Comparison of ENCODE assay signal across 1 cellular context in the genomic region with DNA sequence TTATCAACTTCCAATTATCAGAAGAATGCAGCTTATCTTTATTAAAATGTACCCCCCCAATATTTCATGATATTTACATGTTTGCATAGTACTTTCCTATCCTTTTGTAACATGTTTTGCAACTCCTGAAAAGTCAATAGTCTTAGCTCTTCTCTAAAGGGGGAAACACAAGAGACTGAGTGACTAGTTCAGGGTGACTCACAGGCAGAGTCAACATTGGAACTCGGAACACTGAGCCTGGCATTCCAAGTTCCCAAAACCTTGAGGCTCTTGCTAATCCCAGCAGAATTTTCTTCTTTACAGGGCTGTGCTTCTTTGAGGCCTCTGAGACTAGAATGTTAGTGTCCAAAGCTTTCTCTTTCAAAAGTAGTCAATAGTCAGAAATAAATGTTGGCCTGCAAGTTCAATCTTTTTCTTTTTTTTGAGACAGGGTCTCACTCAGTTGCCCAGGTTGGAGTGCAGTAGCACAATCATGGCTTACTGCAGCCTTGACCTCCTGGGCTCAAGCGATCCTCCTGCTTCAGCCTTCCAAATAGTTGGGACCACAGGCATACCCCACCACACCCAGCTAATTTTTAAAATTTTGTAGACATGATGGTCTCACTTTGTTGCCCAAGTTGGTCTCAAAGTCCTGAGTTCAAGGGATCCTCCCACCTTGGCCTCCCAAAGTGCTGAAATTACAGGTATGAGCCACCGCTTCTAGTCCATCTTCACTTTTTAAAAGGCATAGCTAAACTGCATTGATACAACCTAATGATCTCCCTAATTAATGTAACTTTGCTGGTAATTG.
TF ChIP-seq lines count a peak whose summit lies in the region.

No MANE protein-coding gene starts in this region.

TF ChIP-seq in HepG2, 621 proteins besides CTCF, POLR2A, EP300 and RAD21 (continued from another document and continues in another):
- TF ChIP-seq POGZ (CRISPR knock-in tag; IDR thresholded peaks at IDR 0.05) = peak; percentile 56; the same call in 1 of the 2 replicates
- no peak for TF ChIP-seq ZNF180 (CRISPR knock-in tag; IDR thresholded peaks at IDR 0.05; ENCODE audit: borderline replicate concordance, low read depth)
- TF ChIP-seq HOXA9 (CRISPR knock-in tag; IDR thresholded peaks at IDR 0.05; ENCODE audit: borderline replicate concordance) = no peak; the same call in 1 of the 2 replicates
- no peak for TF ChIP-seq ZNF484 (CRISPR knock-in tag; IDR thresholded peaks at IDR 0.05; ENCODE audit: borderline replicate concordance, low read depth)
- TF ChIP-seq, protein P1, sequence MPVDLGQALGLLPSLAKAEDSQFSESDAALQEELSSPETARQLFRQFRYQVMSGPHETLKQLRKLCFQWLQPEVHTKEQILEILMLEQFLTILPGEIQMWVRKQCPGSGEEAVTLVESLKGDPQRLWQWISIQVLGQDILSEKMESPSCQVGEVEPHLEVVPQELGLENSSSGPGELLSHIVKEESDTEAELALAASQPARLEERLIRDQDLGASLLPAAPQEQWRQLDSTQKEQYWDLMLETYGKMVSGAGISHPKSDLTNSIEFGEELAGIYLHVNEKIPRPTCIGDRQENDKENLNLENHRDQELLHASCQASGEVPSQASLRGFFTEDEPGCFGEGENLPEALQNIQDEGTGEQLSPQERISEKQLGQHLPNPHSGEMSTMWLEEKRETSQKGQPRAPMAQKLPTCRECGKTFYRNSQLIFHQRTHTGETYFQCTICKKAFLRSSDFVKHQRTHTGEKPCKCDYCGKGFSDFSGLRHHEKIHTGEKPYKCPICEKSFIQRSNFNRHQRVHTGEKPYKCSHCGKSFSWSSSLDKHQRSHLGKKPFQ (CRISPR knock-in tag; IDR thresholded peaks at IDR 0.05; ENCODE audit: insufficient replicate concordance) = peak; percentile 17
- no peak for TF ChIP-seq IKZF1 (IDR thresholded peaks at IDR 0.05)
- no peak for TF ChIP-seq MXD1 (CRISPR knock-in tag; IDR thresholded peaks at IDR 0.05)
- no peak for TF ChIP-seq MATR3 (CRISPR knock-in tag; IDR thresholded peaks at IDR 0.05)
- no peak for TF ChIP-seq CCAR2 (optimal IDR thresholded peaks at IDR 0.05; ENCODE audit: low read depth, low read length)
- no peak for TF ChIP-seq ZNF678 (CRISPR knock-in tag; IDR thresholded peaks at IDR 0.05)
- TF ChIP-seq SAFB2 (CRISPR knock-in tag; IDR thresholded peaks at IDR 0.05; ENCODE audit: borderline replicate concordance, low read depth) = no peak
- TF ChIP-seq SNRNP70 (IDR thresholded peaks at IDR 0.05; ENCODE audit: low read depth, low read length) = no peak
- TF ChIP-seq NFKBIZ (CRISPR knock-in tag; IDR thresholded peaks at IDR 0.05) = peak; percentile 80; the same call in 1 of the 2 replicates
- TF ChIP-seq KLF12 (CRISPR knock-in tag; IDR thresholded peaks at IDR 0.05; ENCODE audit: borderline replicate concordance) = peak; percentile 35; the same call in 1 of the 2 replicates
- no peak for TF ChIP-seq TCF7L2 (IDR thresholded peaks at IDR 0.05; ENCODE audit: low read depth, low read length)
- TF ChIP-seq ZNF44 (CRISPR knock-in tag; IDR thresholded peaks at IDR 0.05) = peak; percentile 33; the same call in 1 of the 2 replicates
- 0 out of 2 replicates have a peak, but pooled peaks have one; percentile 13 for TF ChIP-seq SPEN (CRISPR knock-in tag; IDR thresholded peaks at IDR 0.05; ENCODE audit: low read depth)
- peak; percentile 51 for TF ChIP-seq PHF5A (CRISPR knock-in tag; IDR thresholded peaks at IDR 0.05; ENCODE audit: low read depth, unreplicated experiment)
- TF ChIP-seq IRF1 (CRISPR knock-in tag; IDR thresholded peaks at IDR 0.05; ENCODE audit: low read depth) = no peak
- no peak for TF ChIP-seq IRF9 (CRISPR knock-in tag; IDR thresholded peaks at IDR 0.05; ENCODE audit: borderline replicate concordance)
- TF ChIP-seq ATF3 (CRISPR knock-in tag; IDR thresholded peaks at IDR 0.05) = peak; percentile 97
- peak; percentile 13 to 60; a peak in 2 of 4 replicates for TF ChIP-seq NR2F1 (CRISPR knock-in tag; IDR thresholded peaks at IDR 0.05)
- TF ChIP-seq, protein P2, sequence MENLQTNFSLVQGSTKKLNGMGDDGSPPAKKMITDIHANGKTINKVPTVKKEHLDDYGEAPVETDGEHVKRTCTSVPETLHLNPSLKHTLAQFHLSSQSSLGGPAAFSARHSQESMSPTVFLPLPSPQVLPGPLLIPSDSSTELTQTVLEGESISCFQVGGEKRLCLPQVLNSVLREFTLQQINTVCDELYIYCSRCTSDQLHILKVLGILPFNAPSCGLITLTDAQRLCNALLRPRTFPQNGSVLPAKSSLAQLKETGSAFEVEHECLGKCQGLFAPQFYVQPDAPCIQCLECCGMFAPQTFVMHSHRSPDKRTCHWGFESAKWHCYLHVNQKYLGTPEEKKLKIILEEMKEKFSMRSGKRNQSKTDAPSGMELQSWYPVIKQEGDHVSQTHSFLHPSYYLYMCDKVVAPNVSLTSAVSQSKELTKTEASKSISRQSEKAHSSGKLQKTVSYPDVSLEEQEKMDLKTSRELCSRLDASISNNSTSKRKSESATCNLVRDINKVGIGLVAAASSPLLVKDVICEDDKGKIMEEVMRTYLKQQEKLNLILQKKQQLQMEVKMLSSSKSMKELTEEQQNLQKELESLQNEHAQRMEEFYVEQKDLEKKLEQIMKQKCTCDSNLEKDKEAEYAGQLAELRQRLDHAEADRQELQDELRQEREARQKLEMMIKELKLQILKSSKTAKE (CRISPR knock-in tag; IDR thresholded peaks at IDR 0.05; ENCODE audit: borderline replicate concordance) = peak; percentile 86
- TF ChIP-seq SIN3B (IDR thresholded peaks at IDR 0.05; ENCODE audit: low read length) = 0 out of 2 replicates have a peak, but pooled peaks have one; percentile 43
- TF ChIP-seq KAT7 (CRISPR knock-in tag; IDR thresholded peaks at IDR 0.05; ENCODE audit: borderline replicate concordance) = no peak
- peak; percentile 98 for TF ChIP-seq HMG20A (CRISPR knock-in tag; IDR thresholded peaks at IDR 0.05; ENCODE audit: borderline replicate concordance)
- TF ChIP-seq ZBTB44 (CRISPR knock-in tag; IDR thresholded peaks at IDR 0.05) = no peak
- TF ChIP-seq NR1H2 (CRISPR knock-in tag; IDR thresholded peaks at IDR 0.05; ENCODE audit: borderline replicate concordance, low read depth) = no peak
- no peak for TF ChIP-seq ZNF557 (CRISPR knock-in tag; IDR thresholded peaks at IDR 0.05)
- TF ChIP-seq MBD4 (IDR thresholded peaks at IDR 0.05; ENCODE audit: borderline replicate concordance, low read length) = peak; percentile 83
- peak; percentile 70; the same call in 1 of the 2 replicates for TF ChIP-seq SIX1 (CRISPR knock-in tag; IDR thresholded peaks at IDR 0.05; ENCODE audit: borderline replicate concordance)
- 0 out of 2 replicates have a peak, but pooled peaks have one; percentile 21 for TF ChIP-seq CREB1 (IDR thresholded peaks at IDR 0.05)
- peak; percentile 86 for TF ChIP-seq CREB1 (CRISPR knock-in tag; IDR thresholded peaks at IDR 0.05)
- peak; percentile 100 for TF ChIP-seq FOSL2 (CRISPR knock-in tag; IDR thresholded peaks at IDR 0.05)
- TF ChIP-seq BRCA1 (CRISPR knock-in tag; IDR thresholded peaks at IDR 0.05) = no peak
- peak; percentile 82 for TF ChIP-seq ZBTB25 (CRISPR knock-in tag; IDR thresholded peaks at IDR 0.05)
- no peak for TF ChIP-seq CBFB (CRISPR knock-in tag; IDR thresholded peaks at IDR 0.05)
- TF ChIP-seq, protein P3, sequence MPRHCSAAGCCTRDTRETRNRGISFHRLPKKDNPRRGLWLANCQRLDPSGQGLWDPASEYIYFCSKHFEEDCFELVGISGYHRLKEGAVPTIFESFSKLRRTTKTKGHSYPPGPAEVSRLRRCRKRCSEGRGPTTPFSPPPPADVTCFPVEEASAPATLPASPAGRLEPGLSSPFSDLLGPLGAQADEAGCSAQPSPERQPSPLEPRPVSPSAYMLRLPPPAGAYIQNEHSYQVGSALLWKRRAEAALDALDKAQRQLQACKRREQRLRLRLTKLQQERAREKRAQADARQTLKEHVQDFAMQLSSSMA (CRISPR knock-in tag; IDR thresholded peaks at IDR 0.05) = no peak
- TF ChIP-seq SOX5 (CRISPR knock-in tag; IDR thresholded peaks at IDR 0.05; ENCODE audit: borderline replicate concordance) = peak; percentile 97
- TF ChIP-seq AKAP8 (CRISPR knock-in tag; IDR thresholded peaks at IDR 0.05) = no peak
- no peak for TF ChIP-seq NFE2L2 (IDR thresholded peaks at IDR 0.05; ENCODE audit: low read length)
- TF ChIP-seq SMARCE1 (IDR thresholded peaks at IDR 0.05; ENCODE audit: borderline replicate concordance) = peak; percentile 97
- TF ChIP-seq, protein P4, sequence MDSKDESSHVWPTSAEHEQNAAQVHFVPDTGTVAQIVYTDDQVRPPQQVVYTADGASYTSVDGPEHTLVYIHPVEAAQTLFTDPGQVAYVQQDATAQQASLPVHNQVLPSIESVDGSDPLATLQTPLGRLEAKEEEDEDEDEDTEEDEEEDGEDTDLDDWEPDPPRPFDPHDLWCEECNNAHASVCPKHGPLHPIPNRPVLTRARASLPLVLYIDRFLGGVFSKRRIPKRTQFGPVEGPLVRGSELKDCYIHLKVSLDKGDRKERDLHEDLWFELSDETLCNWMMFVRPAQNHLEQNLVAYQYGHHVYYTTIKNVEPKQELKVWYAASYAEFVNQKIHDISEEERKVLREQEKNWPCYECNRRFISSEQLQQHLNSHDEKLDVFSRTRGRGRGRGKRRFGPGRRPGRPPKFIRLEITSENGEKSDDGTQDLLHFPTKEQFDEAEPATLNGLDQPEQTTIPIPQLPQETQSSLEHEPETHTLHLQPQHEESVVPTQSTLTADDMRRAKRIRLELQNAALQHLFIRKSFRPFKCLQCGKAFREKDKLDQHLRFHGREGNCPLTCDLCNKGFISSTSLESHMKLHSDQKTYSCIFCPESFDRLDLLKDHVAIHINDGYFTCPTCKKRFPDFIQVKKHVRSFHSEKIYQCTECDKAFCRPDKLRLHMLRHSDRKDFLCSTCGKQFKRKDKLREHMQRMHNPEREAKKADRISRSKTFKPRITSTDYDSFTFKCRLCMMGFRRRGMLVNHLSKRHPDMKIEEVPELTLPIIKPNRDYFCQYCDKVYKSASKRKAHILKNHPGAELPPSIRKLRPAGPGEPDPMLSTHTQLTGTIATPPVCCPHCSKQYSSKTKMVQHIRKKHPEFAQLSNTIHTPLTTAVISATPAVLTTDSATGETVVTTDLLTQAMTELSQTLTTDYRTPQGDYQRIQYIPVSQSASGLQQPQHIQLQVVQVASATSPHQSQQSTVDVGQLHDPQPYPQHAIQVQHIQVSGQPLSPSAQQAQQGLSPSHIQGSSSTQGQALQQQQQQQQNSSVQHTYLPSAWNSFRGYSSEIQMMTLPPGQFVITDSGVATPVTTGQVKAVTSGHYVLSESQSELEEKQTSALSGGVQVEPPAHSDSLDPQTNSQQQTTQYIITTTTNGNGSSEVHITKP (CRISPR knock-in tag; IDR thresholded peaks at IDR 0.05; ENCODE audit: low read depth) = no peak
- peak; percentile 55 for TF ChIP-seq ATF1 (CRISPR knock-in tag; IDR thresholded peaks at IDR 0.05)
- peak; percentile 50; the same call in 1 of the 2 replicates for TF ChIP-seq NKX3-1 (CRISPR knock-in tag; IDR thresholded peaks at IDR 0.05)
- TF ChIP-seq ZNF33B (CRISPR knock-in tag; IDR thresholded peaks at IDR 0.05) = no peak
- no peak for TF ChIP-seq ZNF572 (CRISPR knock-in tag; IDR thresholded peaks at IDR 0.05)
- TF ChIP-seq PBX2 (CRISPR knock-in tag; IDR thresholded peaks at IDR 0.05) = no peak
- TF ChIP-seq ZBTB7B (CRISPR knock-in tag; IDR thresholded peaks at IDR 0.05) = peak; percentile 89
- TF ChIP-seq SMARCC2 (IDR thresholded peaks at IDR 0.05) = peak; percentile 99
- no peak for TF ChIP-seq ZNF501 (CRISPR knock-in tag; IDR thresholded peaks at IDR 0.05)
